9 cellular contexts compared by ENCODE assay signal in the genomic region with DNA sequence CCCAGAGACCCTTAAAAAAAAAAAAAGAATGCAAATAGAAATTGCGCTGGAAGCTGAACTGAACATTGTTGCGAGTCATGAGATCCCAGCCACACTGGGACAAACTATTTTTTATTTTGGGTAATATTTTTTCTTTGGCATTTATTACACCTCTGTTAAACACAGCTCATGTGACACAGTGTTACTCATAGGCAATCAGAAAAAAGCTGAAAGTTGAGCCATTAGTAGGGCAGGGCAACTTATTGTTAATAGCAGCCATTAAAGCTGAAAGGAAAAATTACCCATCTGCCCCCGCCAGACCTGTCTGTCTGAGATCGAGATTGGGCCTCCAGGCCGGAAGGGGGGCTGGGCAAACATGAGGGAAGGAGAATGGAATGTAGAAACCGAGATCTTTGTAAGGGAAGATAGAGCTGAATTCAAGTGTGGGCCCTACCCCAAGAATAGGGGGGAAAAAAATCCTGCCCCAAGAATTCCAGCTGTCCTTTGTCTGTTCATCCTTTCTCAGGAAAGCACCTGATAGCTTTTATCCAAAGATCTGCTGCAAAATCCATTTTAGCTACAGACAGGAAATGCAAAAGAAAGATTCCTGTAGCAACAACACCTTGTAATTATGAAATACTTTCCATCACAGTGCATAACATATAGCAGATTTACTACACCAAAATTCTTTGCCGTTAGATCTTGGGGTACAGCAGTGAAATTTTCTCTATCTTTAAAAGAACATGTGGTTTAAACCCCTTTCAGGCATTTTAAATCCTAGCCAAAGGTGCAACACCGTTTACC.
DNase-seq lines count a peak whose midpoint lies in the region; ATAC-seq and TF ChIP-seq lines count a peak whose summit lies in the region.
"Had no signal": no experiment of that assay in that cellular context is flagged by ENCODE, and none has a peak within 500 bp of the region (broad histone marks: within the 10 kb centered on the region; RNA-seq: fewer than 3 reads in every experiment).

No MANE protein-coding gene starts in this region.

- no peaks in the 10 kb centered on the region for H3K4me1 Mint-ChIP-seq in activated CD4-positive, alpha-beta T cell treated with anti-CD3 and anti-CD28 coated beads, Interleukin-2, amount 10 ng/mL, durations not matched to agents 7 days and 5 days

- no peak overlapping the region for H3K27ac Mint-ChIP-seq in activated CD4-positive, alpha-beta T cell treated with anti-CD3 and anti-CD28 coated beads, Interleukin-2, amount 10 ng/mL, durations not matched to agents 7 days and 5 days

- 20 to 31% methylated on average over 8 of the region's 8 CpGs for WGBS in lower leg skin, 2 donors

- no peaks in the 10 kb centered on the region for H3K9me3 ChIP-seq in PC-3 (ENCODE audit: low read length)
- H3K9me3 ChIP-seq in parathyroid adenoma (ENCODE audit: control insufficient read depth, low read length) = no peaks in the 10 kb centered on the region

- TSS peak; percentile 53 for BruUV-seq in PC-3 (replicated peaks; lab: Mats Ljungman, UMichigan)

- H3K4me3 Mint-ChIP-seq in activated CD4-positive, alpha-beta T cell treated with anti-CD3 and anti-CD28 coated beads, Interleukin-2, amount 10 ng/mL, durations not matched to agents 7 days and 5 days = no peak overlapping the region

- CTCF ChIA-PET in PC-3 (lab: Charles Lee) = interaction anchor here (0.6 to 1.3 kb wide), 2 partner anchors 13 to 36 kb away, joined by 3 read pairs; no protein-coding TSS in a partner anchor
- CTCF ChIA-PET in activated CD4-positive, alpha-beta T cell treated with anti-CD3 and anti-CD28 coated beads, Interleukin-2, amount 10 ng/mL, durations not matched to agents 7 days and 5 days (lab: Charles Lee) = interaction anchor here (0.7 kb wide), 1 partner anchor 25 kb away, joined by 4 read pairs; no protein-coding TSS in a partner anchor

- H3K27ac ChIP-seq in PC-3 (ENCODE audit: low read length) (peak overlapping the region; percentile 87), parathyroid adenoma (peak overlapping the region; percentile 96)
- H3K27ac ChIP-seq: HL-60 had no signal

- H3K36me3 ChIP-seq in PC-3 (ENCODE audit: low read depth, low read length) (no peaks in the 10 kb centered on the region), parathyroid adenoma (ENCODE audit: control insufficient read depth, insufficient read depth, low read length) (no peaks in the 10 kb centered on the region)

- TF ChIP-seq CTCF in PC-3 (conservative IDR thresholded peaks at IDR 0.05; ENCODE audit: low read depth, low read length) (no peak), parathyroid adenoma (IDR thresholded peaks at IDR 0.05) (no peak), lower leg skin (IDR thresholded peaks at IDR 0.05) (no peak)

- POLR2A ChIA-PET in PC-3 (lab: Charles Lee; ENCODE audit: unreplicated experiment) = no interaction called here
- POLR2A ChIA-PET in activated CD4-positive, alpha-beta T cell treated with anti-CD3 and anti-CD28 coated beads, Interleukin-2, amount 10 ng/mL, durations not matched to agents 7 days and 5 days (lab: Charles Lee) = no interaction called here

- no peak for TF ChIP-seq POLR2A in lower leg skin (IDR thresholded peaks at IDR 0.05)

- H3K9ac ChIP-seq in PC-3 (ENCODE audit: low read length) (peak overlapping the region; percentile 26), parathyroid adenoma (no peak overlapping the region)

- H2AFZ ChIP-seq in PC-3 (ENCODE audit: low read length) (peak overlapping the region; percentile 58), parathyroid adenoma (peak overlapping the region; percentile 38)

- no peaks in the 10 kb centered on the region for H3K9me2 ChIP-seq in PC-3 (replicated peaks; ENCODE audit: low read length)

- no peaks in the 10 kb centered on the region for H3K36me3 Mint-ChIP-seq in activated CD4-positive, alpha-beta T cell treated with anti-CD3 and anti-CD28 coated beads, Interleukin-2, amount 10 ng/mL, durations not matched to agents 7 days and 5 days (ENCODE audit: low read depth)

- H3K27me3 ChIP-seq in PC-3 (ENCODE audit: low read length) = no peaks in the 10 kb centered on the region
- H3K27me3 ChIP-seq in parathyroid adenoma (ENCODE audit: control insufficient read depth, insufficient read depth, low read length) = no peaks in the 10 kb centered on the region

- H4K20me1 ChIP-seq in PC-3 (ENCODE audit: low read length) = no peaks in the 10 kb centered on the region

- H3K4me1 ChIP-seq in PC-3 (ENCODE audit: insufficient read depth, low read length) (peaks cover 49% of the 10 kb centered on the region), parathyroid adenoma (peaks cover 53% of the 10 kb centered on the region)

- H3K79me2 ChIP-seq in PC-3 (ENCODE audit: low read length) (no peaks in the 10 kb centered on the region), parathyroid adenoma (no peaks in the 10 kb centered on the region)

- DNase-seq in EL (peak; percentile 90), PC-3 (peak; percentile 90), fibroblast of gingiva (ENCODE audit: low read depth) (peak; percentile 59), lower leg skin (ENCODE audit: low spot score in 2 of 2) (no peak), RPMI8226 (no peak)
- DNase-seq in activated CD4-positive, alpha-beta T cell treated with anti-CD3 and anti-CD28 coated beads, Interleukin-2, amount 50 U/mL, for 1 hour = no peak
- no peak for DNase-seq in activated CD4-positive, alpha-beta T cell treated with anti-CD3 and anti-CD28 coated beads, Interleukin-2, amount 10 ng/mL, durations not matched to agents 7 days and 5 days

- ATAC-seq in PC-3 = peak; percentile 53

- no peaks in the 10 kb centered on the region for H3F3A ChIP-seq in PC-3 (ENCODE audit: low read length, unreplicated experiment)

- H3K9me3 Mint-ChIP-seq in activated CD4-positive, alpha-beta T cell treated with anti-CD3 and anti-CD28 coated beads, Interleukin-2, amount 10 ng/mL, durations not matched to agents 7 days and 5 days = no peaks in the 10 kb centered on the region

- H3K4me3 ChIP-seq in PC-3 (ENCODE audit: low read length) (peak overlapping the region; percentile 11; the same call in 1 of the 2 replicates), parathyroid adenoma (ENCODE audit: low read depth, low read length) (peak overlapping the region; percentile 13), lower leg skin (ENCODE audit: low read depth, poor library complexity, severe bottlenecking) (no peak overlapping the region)

- intact Hi-C loops in PC-3 (cut with micrococcal nuclease) = loop anchor here (1.0 to 5.0 kb wide), 4 partner anchors 16 to 159 kb away; no protein-coding TSS in a partner anchor
- intact Hi-C loops in lower leg skin (cut with DNase I; ENCODE audit: low total_unique reads) = no loop called here

- peaks cover 4% of the 10 kb centered on the region for H3K27me3 Mint-ChIP-seq in activated CD4-positive, alpha-beta T cell treated with anti-CD3 and anti-CD28 coated beads, Interleukin-2, amount 10 ng/mL, durations not matched to agents 7 days and 5 days

- peak overlapping the region; percentile 62 for H3K4me2 ChIP-seq in PC-3 (ENCODE audit: low read length)
- peak overlapping the region; percentile 40 for H3K4me2 ChIP-seq in parathyroid adenoma (ENCODE audit: low read length)

Comparison
In these comparisons a context has a peak if more than half of its experiments do, and no peak if none do; other contexts are left out.
1. DNase-seq: peak in EL (single experiment), PC-3 (single experiment) and fibroblast of gingiva (single experiment); none in lower leg skin (0 of 2), activated CD4-positive, alpha-beta T cell treated with anti-CD3 and anti-CD28 coated beads, Interleukin-2, amount 50 U/mL, for 1 hour (single experiment), activated CD4-positive, alpha-beta T cell treated with anti-CD3 and anti-CD28 coated beads, Interleukin-2, amount 10 ng/mL, durations not matched to agents 7 days and 5 days (single experiment) and RPMI8226 (single experiment).